8 cellular contexts compared by ENCODE assay signal in genomic region chr13:95403349-95404140, GRCh38.
DNase-seq lines count a peak whose midpoint lies in the region; ATAC-seq and TF ChIP-seq lines count a peak whose summit lies in the region.

No MANE protein-coding gene starts in this region.

- peaks cover 11% of the 10 kb centered on the region for H3K4me1 ChIP-seq in suprapubic skin

- H3K27ac Mint-ChIP-seq in activated naive CD8-positive, alpha-beta T cell treated with anti-CD3 and anti-CD28 coated beads, Interleukin-2, amount 50 U/mL, for 24 hours: no peak overlapping the region
- H3K27ac Mint-ChIP-seq in immature natural killer cell: no peak overlapping the region

- H3K27ac ChIP-seq in suprapubic skin (no peak overlapping the region), WERI-Rb-1 (no peak overlapping the region)

- H3K4me3 ChIP-seq in suprapubic skin: peak overlapping the region; percentile 38
- no peak overlapping the region for H3K4me3 ChIP-seq in WERI-Rb-1 (ENCODE audit: low read depth, low read length)

- H3K27me3 ChIP-seq in suprapubic skin: no peaks in the 10 kb centered on the region
- no peaks in the 10 kb centered on the region for H3K27me3 ChIP-seq in WERI-Rb-1 (ENCODE audit: insufficient read depth, low read depth, severe bottlenecking)

- peaks cover 10% of the 10 kb centered on the region for H3K4me1 Mint-ChIP-seq in activated naive CD8-positive, alpha-beta T cell treated with anti-CD3 and anti-CD28 coated beads, Interleukin-2, amount 50 U/mL, for 24 hours
- H3K4me1 Mint-ChIP-seq in immature natural killer cell: peaks cover 6 to 10% of the 10 kb centered on the region in 2 donors

- H3K9me3 Mint-ChIP-seq in activated naive CD8-positive, alpha-beta T cell treated with anti-CD3 and anti-CD28 coated beads, Interleukin-2, amount 50 U/mL, for 24 hours: no peaks in the 10 kb centered on the region
- no peaks in the 10 kb centered on the region for H3K9me3 Mint-ChIP-seq in immature natural killer cell

- no peak for TF ChIP-seq CTCF in suprapubic skin (IDR thresholded peaks at IDR 0.05)
- TF ChIP-seq CTCF in WERI-Rb-1 (IDR thresholded peaks at IDR 0.05; ENCODE audit: low read depth, low read length): no peak

- peak overlapping the region; percentile 79 for H3K4me3 Mint-ChIP-seq in activated naive CD8-positive, alpha-beta T cell treated with anti-CD3 and anti-CD28 coated beads, Interleukin-2, amount 50 U/mL, for 24 hours
- H3K4me3 Mint-ChIP-seq in immature natural killer cell: peak overlapping the region; percentile 81 to 97 (median 91)

- 38% methylated on average over 16 of the region's 17 CpGs for WGBS in suprapubic skin

- DNase-seq in activated naive CD8-positive, alpha-beta T cell treated with anti-CD3 and anti-CD28 coated beads, Interleukin-2, amount 50 U/mL, for 24 hours: no peak
- no peak for DNase-seq in immature natural killer cell
- DNase-seq in suprapubic skin (ENCODE audit: low spot score in 2 of 2): no peak
- no peak for DNase-seq in SIG-M5 (lab: John Stamatoyannopoulos, UW)
- no peak for DNase-seq in WERI-Rb-1

- ATAC-seq in GM19328 (IDR thresholded peaks at IDR 0.05; ENCODE audit: unreplicated experiment) (peak; percentile 8), HG03103 (IDR thresholded peaks at IDR 0.05; ENCODE audit: low read depth, unreplicated experiment) (peak; percentile 19), HG03139 (IDR thresholded peaks at IDR 0.05; ENCODE audit: unreplicated experiment) (no peak)
- no peak for ATAC-seq in activated naive CD8-positive, alpha-beta T cell treated with anti-CD3 and anti-CD28 coated beads, Interleukin-2, amount 50 U/mL, for 24 hours

- TF ChIP-seq EP300 in suprapubic skin (IDR thresholded peaks at IDR 0.05): no peak

- H3K9me3 ChIP-seq in suprapubic skin (no peaks in the 10 kb centered on the region), WERI-Rb-1 (ENCODE audit: severe bottlenecking) (no peaks in the 10 kb centered on the region)

- no peak for TF ChIP-seq POLR2A in suprapubic skin (IDR thresholded peaks at IDR 0.05)

- H3K27me3 Mint-ChIP-seq in activated naive CD8-positive, alpha-beta T cell treated with anti-CD3 and anti-CD28 coated beads, Interleukin-2, amount 50 U/mL, for 24 hours: peaks cover 11% of the 10 kb centered on the region
- peaks cover 0 to 8% (median 8%) of the 10 kb centered on the region in 3 donors for H3K27me3 Mint-ChIP-seq in immature natural killer cell (ENCODE audit: low read depth in 3 of 3)

- H3K36me3 Mint-ChIP-seq in activated naive CD8-positive, alpha-beta T cell treated with anti-CD3 and anti-CD28 coated beads, Interleukin-2, amount 50 U/mL, for 24 hours (ENCODE audit: low read depth): no peaks in the 10 kb centered on the region
- no peaks in the 10 kb centered on the region for H3K36me3 Mint-ChIP-seq in immature natural killer cell

- H3K36me3 ChIP-seq in suprapubic skin (no peaks in the 10 kb centered on the region), WERI-Rb-1 (no peaks in the 10 kb centered on the region)

Comparison
In these comparisons a context has a peak if more than half of its experiments do, and no peak if none do; other contexts are left out.
1. ATAC-seq: peak in GM19328 (single experiment) and HG03103 (single experiment); none in activated naive CD8-positive, alpha-beta T cell treated with anti-CD3 and anti-CD28 coated beads, Interleukin-2, amount 50 U/mL, for 24 hours (single experiment) and HG03139 (single experiment).